ENCODE assay signal across 8 cellular contexts in genomic region chr1:43990271-43991199, GRCh38.
DNase-seq lines count a peak whose midpoint lies in the region; ATAC-seq and TF ChIP-seq lines count a peak whose summit lies in the region.

No MANE protein-coding gene starts in this region.

- TF ChIP-seq CTCF in LNCAP (IDR thresholded peaks at IDR 0.05) (peak; percentile 17; the same call in 1 of the 2 replicates), choroid plexus epithelial cell (conservative IDR thresholded peaks at IDR 0.05; ENCODE audit: low read depth, low read length) (no peak)

- peak overlapping the region; percentile 89 for H3K4me2 ChIP-seq in BLaER1

- H3K9ac ChIP-seq in BLaER1 = peak overlapping the region; percentile 76; the same call in 1 of the 2 replicates

- H3K27ac ChIP-seq in BLaER1 = peak overlapping the region; percentile 65; the same call in 1 of the 2 replicates
- H3K27ac ChIP-seq in muscle layer of duodenum (ENCODE audit: low read length) = peak overlapping the region; percentile 39

- H3K36me3 ChIP-seq in BLaER1 (peaks cover 20% of the 10 kb centered on the region), muscle layer of duodenum (ENCODE audit: control insufficient read depth in 1 of 2, insufficient read depth in 2 of 2, low read length in 2 of 2) (peaks cover 0 to 8% of the 10 kb centered on the region in 2 donors)

- H3K4me1 ChIP-seq in BLaER1 (peaks cover 46% of the 10 kb centered on the region), muscle layer of duodenum (ENCODE audit: control insufficient read depth in 1 of 2, insufficient read depth in 2 of 2, low read length in 2 of 2) (peaks cover 0 to 8% of the 10 kb centered on the region in 2 donors)

- H3K27me3 ChIP-seq in BLaER1 (no peaks in the 10 kb centered on the region), muscle layer of duodenum (ENCODE audit: low read depth, low read length) (no peaks in the 10 kb centered on the region)

- ATAC-seq in HG03095 (IDR thresholded peaks at IDR 0.05; ENCODE audit: unreplicated experiment) (no peak), GM18498 (IDR thresholded peaks at IDR 0.05; ENCODE audit: unreplicated experiment) (no peak), GM18511 (IDR thresholded peaks at IDR 0.05; ENCODE audit: unreplicated experiment) (no peak), GM18868 (IDR thresholded peaks at IDR 0.05; ENCODE audit: unreplicated experiment) (no peak)

- no peaks in the 10 kb centered on the region for H4K20me1 ChIP-seq in BLaER1

- no peaks in the 10 kb centered on the region for H3K9me3 ChIP-seq in BLaER1
- no peaks in the 10 kb centered on the region for H3K9me3 ChIP-seq in muscle layer of duodenum (ENCODE audit: control insufficient read depth in 1 of 2, low read length in 2 of 2)

- no peak for DNase-seq in choroid plexus epithelial cell (ENCODE audit: low read depth)

- H3K4me3 ChIP-seq in BLaER1 (peak overlapping the region; percentile 78), choroid plexus epithelial cell (ENCODE audit: low read depth, low read length) (peak overlapping the region; percentile 73), muscle layer of duodenum (ENCODE audit: low read depth in 1 of 2, low read length in 2 of 2) (peak overlapping the region; percentile 65 to 79)
